8 cellular contexts compared by ENCODE assay signal in genomic region chr20:1816384-1817381, GRCh38.
DNase-seq lines count a peak whose midpoint lies in the region; ATAC-seq and TF ChIP-seq lines count a peak whose summit lies in the region.

No MANE protein-coding gene starts in this region.

- peak overlapping the region; percentile 98 for H3K27ac ChIP-seq in cingulate gyrus (ENCODE audit: low read depth, low read length)

- TF ChIP-seq CTCF in AG10803 (conservative IDR thresholded peaks at IDR 0.05; ENCODE audit: low read length), result no peak

- no peak for ATAC-seq in GM21367 (IDR thresholded peaks at IDR 0.05; ENCODE audit: unreplicated experiment)
- ATAC-seq in HG02938 (IDR thresholded peaks at IDR 0.05; ENCODE audit: unreplicated experiment), result no peak
- no peak for ATAC-seq in HG03280 (IDR thresholded peaks at IDR 0.05; ENCODE audit: unreplicated experiment)

- DNase-seq in AG10803 (ENCODE audit: low read depth) (peak; percentile 98), LHCN-M2 (ENCODE audit: low read depth) (peak; percentile 93), midbrain (lab: John Stamatoyannopoulos, UW) (peak; percentile 75), DMS79 treated with DMSO at 0.1 percent for 48 hours (lab: John Stamatoyannopoulos, UW) (no peak)

- no peak overlapping the region for H3K4me3 ChIP-seq in AG10803 (ENCODE audit: low read length)
